In the genomic region with DNA sequence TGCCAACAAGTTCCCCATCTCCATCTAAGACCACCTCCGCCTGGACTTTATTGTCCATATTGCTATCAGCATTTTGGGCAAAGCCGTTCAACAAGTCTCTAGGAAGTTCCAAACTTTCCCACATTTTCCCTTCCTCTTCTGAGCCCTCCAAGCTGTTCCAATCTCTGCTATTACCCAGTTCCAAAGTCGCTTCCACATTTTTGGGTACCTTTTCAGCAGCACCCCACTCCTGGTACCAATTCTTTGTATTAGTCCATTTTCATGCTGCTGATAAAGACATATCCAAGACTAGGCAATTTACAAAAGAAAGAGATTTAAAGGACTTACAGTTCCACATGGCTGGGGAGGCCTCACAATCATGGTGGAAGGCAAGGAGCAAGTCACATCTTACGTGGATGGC, we compare ENCODE assay signal across 1 cellular context. TPM values are rescaled to one million over a fixed set of nuclear protein-coding genes. Genes with fewer than 3 reads are reported as not detected.
"Had no signal": no experiment of that assay in that cellular context is flagged by ENCODE, and none has a peak within 500 bp of the region (broad histone marks: within the 10 kb centered on the region; RNA-seq: fewer than 3 reads in every experiment).

No MANE protein-coding gene starts in this region.

RNA-seq across cellular contexts. Expression of gene TXNDC2, which starts 20.0 kb away (rescaled TPM):
- total RNA-seq: G401 had no signal
